In the genomic region with DNA sequence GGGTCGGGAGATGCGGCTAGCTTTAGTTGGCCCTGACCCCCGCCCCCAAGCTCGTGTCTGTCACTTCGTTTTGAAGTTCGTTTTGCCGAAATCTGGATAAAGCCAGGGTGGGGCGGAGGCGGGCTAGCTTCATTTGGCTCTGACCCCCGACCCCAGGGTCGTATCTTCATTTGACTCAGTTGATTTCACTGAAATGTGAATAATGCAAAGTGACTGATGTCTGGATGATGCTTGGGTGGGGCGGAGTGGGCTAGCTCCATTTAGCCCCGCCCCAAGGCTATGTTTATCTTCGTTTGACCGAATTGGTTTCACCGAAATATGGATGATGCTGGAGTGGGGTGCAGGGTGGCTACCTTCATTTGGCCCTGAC, we compare ENCODE assay signal across 8 cellular contexts. TPM values are rescaled to one million over a fixed set of nuclear protein-coding genes. Genes with fewer than 3 reads are reported as not detected.
DNase-seq lines count a peak whose midpoint lies in the region; ATAC-seq and TF ChIP-seq lines count a peak whose summit lies in the region.

No MANE protein-coding gene starts in this region.

- TF ChIP-seq CTCF in AG09309 (IDR thresholded peaks at IDR 0.05; ENCODE audit: control insufficient read depth, insufficient read depth, low read depth, low read length, missing control alignments) = no peak
- no peak for TF ChIP-seq CTCF in osteoblast (IDR thresholded peaks at IDR 0.05; ENCODE audit: extremely low read depth, low read depth, low read length)

- peaks cover 45% of the 10 kb centered on the region for H3K79me2 ChIP-seq in osteoblast (ENCODE audit: insufficient read depth, low read length)

- H3K9me3 ChIP-seq in KOPT-K1 (ENCODE audit: insufficient read depth, low read length, poor library complexity, severe bottlenecking) (no peaks in the 10 kb centered on the region), osteoblast (ENCODE audit: low read depth, low read length) (no peaks in the 10 kb centered on the region)

- H3K4me3 ChIP-seq in AG09309 (ENCODE audit: control insufficient read depth, low read depth, low read length) (peak overlapping the region; percentile 88), osteoblast (ENCODE audit: insufficient read depth, low read length) (peak overlapping the region; percentile 99)

- H3K4me2 ChIP-seq in osteoblast (ENCODE audit: insufficient read depth, low read length) = peak overlapping the region; percentile 92

- H2AFZ ChIP-seq in osteoblast (ENCODE audit: low read length) = peak overlapping the region; percentile 89

- DNase-seq in AG09309 (ENCODE audit: low read depth) = no peak
- DNase-seq in activated CD8-positive, alpha-beta memory T cell treated with anti-CD3 and anti-CD28 coated beads, Interleukin-2, amount 50 U/mL, for 48 hours = peak; percentile 68
- DNase-seq in fibroblast of peridontal ligament (ENCODE audit: extremely low read depth) = peak; percentile 33
- no peak for DNase-seq in osteoblast (ENCODE audit: insufficient read length, low spot score, missing footprints)
- DNase-seq in amniotic stem cell (lab: John Stamatoyannopoulos, UW) = no peak

- H3K36me3 ChIP-seq in KOPT-K1 (ENCODE audit: insufficient read depth, low read length) (peaks cover 45% of the 10 kb centered on the region), osteoblast (ENCODE audit: insufficient read depth, low read length) (peaks cover 30% of the 10 kb centered on the region)

- H3K4me1 ChIP-seq in osteoblast (ENCODE audit: insufficient read depth, low read length) = peaks cover 16% of the 10 kb centered on the region

- H3K27me3 ChIP-seq in osteoblast (ENCODE audit: insufficient read depth, low read length) = no peaks in the 10 kb centered on the region

- ATAC-seq in GM19395 (IDR thresholded peaks at IDR 0.05; ENCODE audit: unreplicated experiment) (peak; percentile 35), GM21367 (IDR thresholded peaks at IDR 0.05; ENCODE audit: unreplicated experiment) (no peak)

- H3K27ac ChIP-seq in KOPT-K1 (ENCODE audit: low read depth, low read length, poor library complexity, severe bottlenecking) = peak overlapping the region; percentile 92
- peak overlapping the region; percentile 98 for H3K27ac ChIP-seq in osteoblast (ENCODE audit: low read depth, low read length)

- H4K20me1 ChIP-seq in osteoblast (ENCODE audit: insufficient read depth, low read length) = peaks cover 9% of the 10 kb centered on the region

RNA-seq across cellular contexts. Expression of a gene that starts 0.7 kb away (rescaled TPM):
- 64.1 and 67.8 TPM in 2 replicates for total RNA-seq in osteoblast

Comparison
In these comparisons a context has a peak if more than half of its experiments do, and no peak if none do; other contexts are left out.
1. DNase-seq: peak in activated CD8-positive, alpha-beta memory T cell treated with anti-CD3 and anti-CD28 coated beads, Interleukin-2, amount 50 U/mL, for 48 hours (single experiment) and fibroblast of peridontal ligament (single experiment); none in AG09309 (single experiment), osteoblast (single experiment) and amniotic stem cell (single experiment).